ENCODE assay signal across 5 cellular contexts in the genomic region with DNA sequence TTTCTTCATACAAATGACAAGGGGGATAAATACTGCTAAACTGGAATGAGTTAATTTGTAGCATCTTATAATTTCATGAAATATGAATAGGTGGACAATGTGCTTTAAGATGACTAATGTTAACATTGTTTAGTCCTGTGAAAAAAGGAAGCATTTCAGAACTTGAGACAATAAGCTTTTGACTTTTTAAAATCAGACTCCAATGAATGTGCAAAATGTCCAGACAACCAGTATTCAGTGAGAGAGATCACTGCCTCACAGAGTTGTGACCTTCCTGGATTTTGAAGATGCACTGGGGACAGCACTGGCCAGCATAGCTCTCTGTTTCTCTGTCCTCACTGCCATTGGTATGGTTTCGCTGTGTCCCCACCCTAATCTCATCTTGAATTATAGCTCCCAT.
A peak's percentile ranks its signal among the peaks of the same experiment; 100 is the strongest.
DNase-seq lines count a peak whose midpoint lies in the region; ATAC-seq, FAIRE-seq and TF ChIP-seq lines count a peak whose summit lies in the region.
"Not testable (repeated sequence)": the region's sequence is repeated elsewhere in the genome, so short reads cannot be mapped to it uniquely, and the experiment has no call there.

No MANE protein-coding gene starts in this region.

- not testable (repeated sequence) for H3K4me1 Mint-ChIP-seq in naive thymus-derived CD4-positive, alpha-beta T cell

- intact Hi-C loops in HepG2 (cut with micrococcal nuclease; ENCODE audit: unreplicated experiment); naive thymus-derived CD4-positive, alpha-beta T cell (cut with micrococcal nuclease): not testable (repeated sequence)

- BruUV-seq in HepG2 (replicated peaks; lab: Mats Ljungman, UMichigan), result not testable (repeated sequence)

- H3K27me3 ChIP-seq in HepG2 (ENCODE audit: control insufficient read depth in 1 of 2, insufficient read depth in 2 of 2, low read length in 2 of 2); naive thymus-derived CD4-positive, alpha-beta T cell (ENCODE audit: control insufficient read depth in 2 of 2, insufficient read depth in 2 of 2, low read length in 2 of 2): not testable (repeated sequence)

- H3K79me2 ChIP-seq in HepG2 (ENCODE audit: insufficient read depth, low read length), result not testable (repeated sequence)

- H3K36me3 Mint-ChIP-seq in naive thymus-derived CD4-positive, alpha-beta T cell, result not testable (repeated sequence)

- not testable (repeated sequence) for H2AFZ ChIP-seq in HepG2 (ENCODE audit: low read length)

- not testable (repeated sequence) for H3K27ac ChIP-seq in HepG2 (ENCODE audit: extremely low read length, insufficient read depth, low read length); naive thymus-derived CD4-positive, alpha-beta T cell (ENCODE audit: low read depth, low read length)

- WGBS in HepG2 (ENCODE audit: low lambda C conversion rate), result 8% methylated on average over 1 of the region's 1 CpG

- H3K27ac Mint-ChIP-seq in naive thymus-derived CD4-positive, alpha-beta T cell, result not testable (repeated sequence)

- POLR2A ChIA-PET in HepG2 (lab: Yijun Ruan, JAX); naive thymus-derived CD4-positive, alpha-beta T cell (lab: Charles Lee): not testable (repeated sequence)

- not testable (repeated sequence) for TF ChIP-seq RAD21 in HepG2 (CRISPR knock-in tag; IDR thresholded peaks at IDR 0.05)

- peak; percentile 47; the same call in 2 of the 3 replicates for ATAC-seq in HepG2
- ATAC-seq in naive thymus-derived CD4-positive, alpha-beta T cell, result peak; percentile 37

- not testable (repeated sequence) for TF ChIP-seq POLR2A in HepG2 (IDR thresholded peaks at IDR 0.05; ENCODE audit: insufficient read depth in 1 of 2, low read depth in 2 of 2, low read length in 2 of 2)

- not testable (repeated sequence) for H3K9me3 ChIP-seq in HepG2 (ENCODE audit: low read length); naive thymus-derived CD4-positive, alpha-beta T cell (ENCODE audit: control insufficient read depth in 2 of 3, low read length in 3 of 3)

- in situ Hi-C loops in HepG2 (cut with HindIII; ENCODE audit: extremely low pct_ligation_motif_present, low pct_unique_long_range_greater_than_20kb), result not testable (repeated sequence)

- not testable (repeated sequence) for H3K4me3 ChIP-seq in HepG2 (replicated peaks in 1 of 3; ENCODE audit: insufficient read depth in 1 of 3, low read depth in 2 of 3, low read length in 3 of 3); naive thymus-derived CD4-positive, alpha-beta T cell (ENCODE audit: low read length)

- not testable (repeated sequence) for H3K4me2 ChIP-seq in HepG2 (ENCODE audit: low read depth, low read length)

- peak; percentile 62 for DNase-seq in SK-N-DZ (ENCODE audit: low spot score)
- DNase-seq in dermis blood vessel endothelial cell, result peak; percentile 60
- peak; percentile 14 for DNase-seq in glomerular endothelial cell (ENCODE audit: extremely low read depth, low read depth, low spot score)
- DNase-seq in HepG2 (ENCODE audit: low spot score); naive thymus-derived CD4-positive, alpha-beta T cell: not testable (repeated sequence)

- not testable (repeated sequence) for H3K4me1 ChIP-seq in HepG2 (ENCODE audit: insufficient read depth, low read length); naive thymus-derived CD4-positive, alpha-beta T cell (ENCODE audit: control insufficient read depth in 2 of 2, insufficient read depth in 2 of 2, low read length in 2 of 2)

- FAIRE-seq in HepG2 (lab: Jason Lieb, UNC), result not testable (repeated sequence)

- TF ChIP-seq CTCF in HepG2 (CRISPR knock-in tag; IDR thresholded peaks at IDR 0.05), result not testable (repeated sequence)

- not testable (repeated sequence) for TF ChIP-seq EP300 in HepG2 (IDR thresholded peaks at IDR 0.05; ENCODE audit: low read depth in 2 of 2, low read length in 2 of 2); HepG2 (CRISPR knock-in tag; IDR thresholded peaks at IDR 0.05; ENCODE audit: borderline replicate concordance)

- not testable (repeated sequence) for H3K36me3 ChIP-seq in HepG2 (replicated peaks in 1 of 2; ENCODE audit: control insufficient read depth in 1 of 2, insufficient read depth in 2 of 2, low read length in 2 of 2); naive thymus-derived CD4-positive, alpha-beta T cell (ENCODE audit: control insufficient read depth in 2 of 3, insufficient read depth in 3 of 3, low read length in 3 of 3)

- H3K27me3 Mint-ChIP-seq in naive thymus-derived CD4-positive, alpha-beta T cell, result peaks cover 0 to 23% (median 0%) of the 10 kb centered on the region in 5 donors

- not testable (repeated sequence) for H3K9ac ChIP-seq in HepG2 (ENCODE audit: insufficient read depth, low read depth, low read length)

- H3K9me3 Mint-ChIP-seq in naive thymus-derived CD4-positive, alpha-beta T cell, result not testable (repeated sequence)

- not testable (repeated sequence) for H3K4me3 Mint-ChIP-seq in naive thymus-derived CD4-positive, alpha-beta T cell

- H4K20me1 ChIP-seq in HepG2 (ENCODE audit: insufficient read depth, low read length), result not testable (repeated sequence)

- CTCF ChIA-PET in HepG2 (lab: Yijun Ruan, JAX; ENCODE audit: low intra/inter-chr PET ratio, low total read pairs); naive thymus-derived CD4-positive, alpha-beta T cell (lab: Charles Lee): not testable (repeated sequence)
